36 cellular contexts compared by ENCODE assay signal in the genomic region with DNA sequence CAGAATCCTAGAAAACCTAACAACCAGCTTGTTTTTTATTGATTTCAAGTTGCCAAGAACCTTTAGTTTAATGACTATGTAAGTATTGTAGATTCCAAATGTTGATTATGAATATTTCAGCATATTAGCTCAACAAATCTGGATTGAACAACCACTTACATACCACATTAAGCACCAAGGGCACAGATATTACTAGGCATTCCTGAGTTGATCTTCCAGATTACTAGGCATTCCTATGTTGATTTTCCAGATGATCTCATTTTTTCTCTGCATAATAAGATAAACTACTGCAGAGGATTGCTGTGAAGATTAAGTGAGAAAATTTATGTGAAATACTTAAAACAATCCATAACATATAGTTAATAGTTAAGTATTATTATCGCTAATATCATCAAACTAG. TPM values are rescaled to one million over a fixed set of nuclear protein-coding genes. Genes with fewer than 3 reads are reported as not detected.
"Had no signal": no experiment of that assay in that cellular context is flagged by ENCODE, and none has a peak within 500 bp of the region (broad histone marks: within the 10 kb centered on the region; RNA-seq: fewer than 3 reads in every experiment).

No MANE protein-coding gene starts in this region.

- H3K4me1 ChIP-seq: adrenal gland, ascending aorta, body of pancreas, colonic mucosa, esophagus squamous epithelium, gastroesophageal sphincter had no signal

- DNase-seq: activated B cell treated with CpG ODN at 0.5 μM for 24 hours; activated CD4-positive, alpha-beta T cell treated with anti-CD3 and anti-CD28 coated beads for 48 hours; activated CD4-positive, alpha-beta T cell treated with anti-CD3 and anti-CD28 coated beads, Interleukin-2, amount 50 U/mL, for 1 hour; activated CD4-positive, alpha-beta T cell treated with anti-CD3 and anti-CD28 coated beads, Interleukin-2, amount 50 U/mL, for 48 hours; activated CD8-positive, alpha-beta memory T cell treated with anti-CD3 and anti-CD28 coated beads for 24 hours; activated CD8-positive, alpha-beta T cell treated with anti-CD3 and anti-CD28 coated beads for 36 hours; activated effector memory CD4-positive, alpha-beta T cell treated with anti-CD3 and anti-CD28 coated beads, Interleukin-2, amount 50 U/mL, for 16 hours; activated naive CD4-positive, alpha-beta T cell treated with anti-CD3 and anti-CD28 coated beads for 36 hours; activated naive CD8-positive, alpha-beta T cell treated with anti-CD3 and anti-CD28 coated beads for 36 hours; activated naive CD8-positive, alpha-beta T cell treated with anti-CD3 and anti-CD28 coated beads, Interleukin-2, amount 50 U/mL, for 24 hours; activated T-cell treated with anti-CD3 and anti-CD28 coated beads, Interleukin-2, amount 50 U/mL, for 1 hour; activated T-cell treated with anti-CD3 and anti-CD28 coated beads, Interleukin-2, amount 50 U/mL, for 48 hours; adrenal gland; body of pancreas; caudate nucleus; colonic mucosa; effector CD8-positive, alpha-beta T cell; esophagus squamous epithelium; foreskin melanocyte; T-helper 1 cell; T-helper 17 cell; T1000; WERI-Rb-1 had no signal

- H3K27me3 ChIP-seq: adrenal gland, ascending aorta, body of pancreas, colonic mucosa, esophagus squamous epithelium, gastroesophageal sphincter had no signal

- H3K4me3 ChIP-seq: adrenal gland, ascending aorta, body of pancreas, colonic mucosa, esophagus squamous epithelium, gastroesophageal sphincter had no signal

- H3K9me3 ChIP-seq: adrenal gland, ascending aorta, body of pancreas, colonic mucosa, esophagus squamous epithelium, gastroesophageal sphincter had no signal

- H3K27ac ChIP-seq: adrenal gland, ascending aorta, body of pancreas, colonic mucosa, epithelial cell of prostate, esophagus squamous epithelium, gastroesophageal sphincter, WERI-Rb-1 had no signal

- ATAC-seq: activated CD4-positive, CD25-positive, alpha-beta regulatory T cell treated with anti-CD3 and anti-CD28 coated beads, Interleukin-2, amount 50 U/mL, for 24 hours; activated CD8-positive, alpha-beta T cell treated with anti-CD3 and anti-CD28 coated beads for 36 hours; activated naive CD8-positive, alpha-beta T cell treated with anti-CD3 and anti-CD28 coated beads, Interleukin-2, amount 50 U/mL, for 24 hours; body of pancreas; gastroesophageal sphincter; T-helper 17 cell had no signal

- H3K36me3 ChIP-seq: adrenal gland, ascending aorta, colonic mucosa, esophagus squamous epithelium, gastroesophageal sphincter, WERI-Rb-1 had no signal

RNA-seq across cellular contexts. Expression of a gene that starts 17.4 kb away (rescaled TPM):
- total RNA-seq: activated B cell treated with CpG ODN at 0.5 μM for 24 hours; activated CD8-positive, alpha-beta T cell treated with anti-CD3 and anti-CD28 coated beads for 36 hours; activated naive CD4-positive, alpha-beta T cell treated with anti-CD3 and anti-CD28 coated beads for 36 hours; activated naive CD8-positive, alpha-beta T cell treated with anti-CD3 and anti-CD28 coated beads for 36 hours; activated T-helper 1 cell treated with anti-CD3 and anti-CD28 coated beads, Interleukin-12 subunit alpha, Interleukin-12 subunit beta, Interleukin-2, Interleukin-4 antibody, amounts not matched to agents 30 ng/mL and 10 ng/mL and 1 ng/mL, durations not matched to agents 14 hours and 24 hours and 36 hours; activated T-helper 2 cell treated with anti-CD3 and anti-CD28 coated beads, Interferon-gamma antibody, Interleukin-2, Interleukin-4, amounts not matched to agents 10 μg/mL and 5 μg/mL and 100 μg/mL, durations not matched to agents 14 hours and 24 hours and 36 hours; adrenal gland; ascending aorta; body of pancreas; chondrocyte; colonic mucosa; dermis microvascular lymphatic vessel endothelial cell; endothelial cell of umbilical vein; esophagus squamous epithelium; fibroblast of lung; fibroblast of villous mesenchyme; glomerular endothelial cell; T-helper 17 cell had no signal
- polyA plus RNA-seq: adrenal gland, endothelial cell of umbilical vein, esophagus, fibroblast of lung had no signal
